In the genomic region with DNA sequence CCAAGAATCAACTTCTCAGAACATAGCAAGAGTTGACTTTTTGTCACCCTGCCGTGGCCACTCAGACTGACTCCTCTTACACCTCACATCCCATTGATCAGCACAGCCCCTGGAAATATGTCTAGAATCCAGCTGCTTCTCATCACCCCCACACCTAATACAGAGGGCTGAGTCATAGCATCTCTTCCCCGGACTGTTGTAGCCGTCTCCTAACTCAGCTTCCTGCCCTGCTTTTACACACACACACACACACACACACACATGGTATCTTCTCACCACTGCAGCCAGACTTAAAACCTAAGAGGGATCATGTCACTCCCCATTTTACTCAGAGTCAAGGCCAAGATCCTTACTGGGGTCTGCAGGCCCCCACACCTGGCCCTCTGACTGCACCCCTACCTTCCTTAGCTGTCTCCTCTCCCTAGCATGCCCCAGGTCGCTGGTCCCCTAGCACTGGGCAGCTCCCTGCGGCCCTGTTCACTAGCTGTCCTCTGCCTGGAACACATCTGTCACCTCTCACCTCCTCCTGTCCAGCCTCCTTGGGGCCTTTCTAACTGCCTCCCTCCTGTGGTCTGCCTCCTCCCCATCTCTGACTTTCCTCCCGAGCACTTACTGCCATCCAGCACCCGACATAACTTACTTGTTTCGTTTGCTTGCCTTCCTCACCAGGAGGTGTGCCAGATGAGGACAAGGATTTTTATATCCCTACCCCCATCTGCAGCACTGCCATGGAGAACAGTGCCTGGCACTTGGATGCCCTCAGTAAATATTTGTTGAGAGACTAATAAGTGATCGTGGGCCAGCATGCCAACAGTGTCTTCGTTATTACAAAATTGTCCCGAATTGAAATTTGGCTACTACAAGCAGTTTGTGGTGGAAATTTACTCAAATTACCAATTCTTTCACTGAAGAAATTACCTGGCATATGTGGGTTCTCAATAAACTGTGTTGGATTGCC, we compare ENCODE assay signal across 8 cellular contexts.
DNase-seq lines count a peak whose midpoint lies in the region; ATAC-seq, FAIRE-seq and TF ChIP-seq lines count a peak whose summit lies in the region.

No MANE protein-coding gene starts in this region.

- ATAC-seq in HG02981 (IDR thresholded peaks at IDR 0.05; ENCODE audit: unreplicated experiment) = no peak

- H3K36me3 Mint-ChIP-seq in activated CD4-positive, alpha-beta T cell treated with anti-CD3 and anti-CD28 coated beads, Interleukin-2, amount 10 ng/mL, durations not matched to agents 24 days and 14 days (ENCODE audit: low read depth) = peaks cover 6% of the 10 kb centered on the region

- H3K27ac Mint-ChIP-seq in activated CD4-positive, alpha-beta T cell treated with anti-CD3 and anti-CD28 coated beads, Interleukin-2, amount 10 ng/mL, durations not matched to agents 24 days and 14 days = peak overlapping the region; percentile 64

- H3K9me3 Mint-ChIP-seq in activated CD4-positive, alpha-beta T cell treated with anti-CD3 and anti-CD28 coated beads, Interleukin-2, amount 10 ng/mL, durations not matched to agents 24 days and 14 days = no peaks in the 10 kb centered on the region

- no peak for FAIRE-seq in H54 (lab: Jason Lieb, UNC)

- peak overlapping the region; percentile 68 for H3K4me3 Mint-ChIP-seq in activated CD4-positive, alpha-beta T cell treated with anti-CD3 and anti-CD28 coated beads, Interleukin-2, amount 10 ng/mL, durations not matched to agents 24 days and 14 days

- peak; percentile 92 for DNase-seq in A172 (ENCODE audit: low spot score)
- peak; percentile 78 for DNase-seq in H54 (ENCODE audit: insufficient read length, low spot score)
- no peak for DNase-seq in activated CD4-positive, alpha-beta T cell treated with anti-CD3 and anti-CD28 coated beads, Interleukin-2, amount 10 ng/mL, durations not matched to agents 24 days and 14 days
- peak; percentile 52 for DNase-seq in glomerular endothelial cell (ENCODE audit: extremely low read depth, low read depth, low spot score)
- DNase-seq in stromal cell of bone marrow (ENCODE audit: low read depth) = peak; percentile 59
- DNase-seq in NCI-H2171 (lab: John Stamatoyannopoulos, UW) = no peak
- no peak for DNase-seq in NCI-H2107 treated with DMSO at 0.1 percent for 48 hours (lab: John Stamatoyannopoulos, UW; ENCODE audit: unreplicated experiment)

- TF ChIP-seq POLR2A in H54 (IDR thresholded peaks at IDR 0.05; ENCODE audit: low read depth, low read length) = no peak

- H3K27me3 Mint-ChIP-seq in activated CD4-positive, alpha-beta T cell treated with anti-CD3 and anti-CD28 coated beads, Interleukin-2, amount 10 ng/mL, durations not matched to agents 24 days and 14 days = no peaks in the 10 kb centered on the region

- H3K4me1 Mint-ChIP-seq in activated CD4-positive, alpha-beta T cell treated with anti-CD3 and anti-CD28 coated beads, Interleukin-2, amount 10 ng/mL, durations not matched to agents 24 days and 14 days = peaks cover 47% of the 10 kb centered on the region

- intact Hi-C loops in activated CD4-positive, alpha-beta T cell treated with anti-CD3 and anti-CD28 coated beads, Interleukin-2, amount 10 ng/mL, durations not matched to agents 24 days and 14 days (cut with micrococcal nuclease) = loop anchor here (2.0 kb wide), 1 partner anchor 329 kb away; the partner anchor contains the start of gene FAR1

Comparison
In these comparisons a context has a peak if more than half of its experiments do, and no peak if none do; other contexts are left out.
1. DNase-seq: peak in A172 (single experiment), H54 (single experiment), glomerular endothelial cell (single experiment) and stromal cell of bone marrow (single experiment); none in activated CD4-positive, alpha-beta T cell treated with anti-CD3 and anti-CD28 coated beads, Interleukin-2, amount 10 ng/mL, durations not matched to agents 24 days and 14 days (single experiment), NCI-H2171 (single experiment) and NCI-H2107 treated with DMSO at 0.1 percent for 48 hours (single experiment).